In the genomic region with DNA sequence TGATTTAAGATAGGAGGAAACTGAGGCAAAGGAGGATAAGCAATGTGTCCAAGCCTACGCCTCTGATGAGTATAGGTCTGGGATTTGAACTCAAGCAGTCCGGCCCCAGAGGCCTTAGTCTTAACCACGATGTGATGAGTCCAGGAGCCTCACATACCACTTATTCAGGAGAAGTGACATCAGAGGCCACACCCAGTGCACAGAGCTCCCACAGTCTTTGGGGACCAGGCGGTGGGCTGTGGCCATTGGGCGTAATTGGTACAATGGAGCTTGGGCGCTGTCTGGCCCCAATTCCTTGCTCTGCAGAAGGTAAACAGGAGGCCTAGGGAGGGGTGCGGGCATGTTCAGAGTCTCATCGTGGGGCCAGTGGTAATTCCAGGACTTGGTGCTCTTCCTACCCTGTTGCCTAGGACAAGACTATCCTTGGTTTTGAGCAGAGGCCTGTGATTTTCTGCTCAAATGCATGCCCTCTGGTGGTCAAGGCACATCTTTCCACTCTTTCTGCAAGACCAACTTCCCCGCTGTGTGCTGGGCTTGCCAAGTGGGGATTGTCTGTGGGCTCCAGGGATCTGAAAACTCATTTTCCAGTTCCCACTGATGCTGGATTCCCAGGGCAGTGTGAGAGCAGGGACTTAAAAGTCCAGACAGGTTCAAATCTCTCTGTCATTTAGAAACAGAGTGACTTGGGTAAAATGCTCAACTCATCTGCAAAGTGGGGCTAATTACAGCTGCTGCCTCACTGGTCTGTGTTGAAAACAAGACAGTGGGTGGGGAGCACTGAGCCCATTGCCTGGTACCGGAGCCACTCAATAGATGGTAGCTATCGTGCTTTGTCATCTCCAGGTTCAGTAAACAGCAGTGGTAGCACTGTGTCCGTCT, we compare ENCODE assay signal across 8 cellular contexts. TPM values are rescaled to one million over a fixed set of nuclear protein-coding genes. Genes with fewer than 3 reads are reported as not detected.
DNase-seq lines count a peak whose midpoint lies in the region; ATAC-seq, FAIRE-seq and TF ChIP-seq lines count a peak whose summit lies in the region.

No MANE protein-coding gene starts in this region.

- H3K4me3 ChIP-seq in Loucy (ENCODE audit: low read length, poor library complexity, severe bottlenecking) (no peak overlapping the region), WI38 (ENCODE audit: low read depth, low read length) (no peak overlapping the region)

- no peak overlapping the region for H3K4me2 ChIP-seq in Loucy (ENCODE audit: low read depth, low read length, poor library complexity, severe bottlenecking)

- no peaks in the 10 kb centered on the region for H3F3A ChIP-seq in Loucy (ENCODE audit: low read depth)

- no peaks in the 10 kb centered on the region for H3K4me1 ChIP-seq in Loucy (ENCODE audit: insufficient read depth, low read length, poor library complexity, severe bottlenecking)

- H4K20me1 ChIP-seq in Loucy (ENCODE audit: insufficient read depth, low read length, poor library complexity, severe bottlenecking) = no peaks in the 10 kb centered on the region

- no peaks in the 10 kb centered on the region for H3K27me3 ChIP-seq in Loucy (ENCODE audit: insufficient read depth, low read length, poor library complexity, severe bottlenecking)

- TF ChIP-seq CTCF in Loucy (conservative IDR thresholded peaks at IDR 0.05; ENCODE audit: low read length) = peak; percentile 74
- 0 out of 2 replicates have a peak, but pooled peaks have one; percentile 54 for TF ChIP-seq CTCF in WI38 (IDR thresholded peaks at IDR 0.05; ENCODE audit: low read depth, low read length)

- ATAC-seq in GM21825 (IDR thresholded peaks at IDR 0.05; ENCODE audit: unreplicated experiment) (no peak), GM18867 (IDR thresholded peaks at IDR 0.05; ENCODE audit: unreplicated experiment) (no peak)

- FAIRE-seq in frontal cortex (lab: Jason Lieb, UNC) = no peak

- H3K79me2 ChIP-seq in Loucy (ENCODE audit: insufficient read depth, low read length) = no peaks in the 10 kb centered on the region

- no peaks in the 10 kb centered on the region for H3K9me3 ChIP-seq in Loucy (ENCODE audit: insufficient read depth, low read depth, low read length)

- no peaks in the 10 kb centered on the region for H3K9me2 ChIP-seq in Loucy (replicated peaks; ENCODE audit: low read depth, low read length)

- H2AFZ ChIP-seq in Loucy (ENCODE audit: low read length) = no peak overlapping the region

- H3K36me3 ChIP-seq in Loucy (ENCODE audit: insufficient read depth, low read length) = no peaks in the 10 kb centered on the region

- peak; percentile 59 for DNase-seq in SIG-M5 treated with dmso at 0.1 percent for 504 hours (lab: John Stamatoyannopoulos, UW; ENCODE audit: unreplicated experiment)
- no peak for DNase-seq in SIG-M5 (lab: John Stamatoyannopoulos, UW)
- peak; percentile 77 to 79 for DNase-seq in frontal cortex (ENCODE audit: low spot score in 2 of 2)
- peak in 44 of 56 donors; percentile 20 to 80 (median 50) for DNase-seq in nucleus accumbens (lab: John Stamatoyannopoulos, UW)

- H3K9ac ChIP-seq in Loucy (ENCODE audit: low read depth, low read length, poor library complexity, severe bottlenecking) = no peak overlapping the region

RNA-seq across cellular contexts. Expression of a gene that starts 15.8 kb away (rescaled TPM):
- 16.3 TPM for total RNA-seq in frontal cortex
